In genomic region chr12:6424008-6424347, GRCh38 we compare ENCODE assay signal across 9 cellular contexts. TPM values are rescaled to one million over a fixed set of nuclear protein-coding genes. Genes with fewer than 3 reads are reported as not detected.
DNase-seq lines count a peak whose midpoint lies in the region; ATAC-seq, FAIRE-seq and TF ChIP-seq lines count a peak whose summit lies in the region.
"Had no signal": no experiment of that assay in that cellular context is flagged by ENCODE, and none has a peak within 500 bp of the region (broad histone marks: within the 10 kb centered on the region; RNA-seq: fewer than 3 reads in every experiment).

No MANE protein-coding gene starts in this region.

- no peak overlapping the region for H2BK5ac ChIP-seq in H1 (ENCODE audit: low read depth, low read length)

- H4K91ac ChIP-seq in H1 (replicated peaks; ENCODE audit: insufficient read length, low read length) = peak overlapping the region; percentile 8

- H2BK120ac ChIP-seq in H1 (replicated peaks; ENCODE audit: low read depth, low read length) = no peak overlapping the region

- WGBS in H1 (ENCODE audit: extremely low coverage in 1 of 2, insufficient coverage in 1 of 2, insufficient read length in 1 of 2, insufficient replicate concordance in 2 of 2, low coverage in 1 of 2, low lambda C conversion rate in 2 of 2, missing lambda C conversion rate in 1 of 2), 2 experiments = 88% methylated on average over 6 of the region's 6 CpGs; no CpG with 5 or more reads in 1 of the 2 experiments

- H3K4me3 Mint-ChIP-seq in CD8-positive, alpha-beta memory T cell = peak overlapping the region in 2 of 7 donors; percentile 43 to 53

- intact Hi-C loops in PC-3 (cut with micrococcal nuclease) = loop anchor here (5.0 kb wide), 2 partner anchors 108 to 133 kb away; partner anchors contain the start of genes GAPDH and IFFO1

- no peak overlapping the region for H3K56ac ChIP-seq in H1 (replicated peaks; ENCODE audit: insufficient read length, low read depth, low read length)

- no peak overlapping the region; the same call in 1 of the 2 replicates for H2BK12ac ChIP-seq in H1 (ENCODE audit: low read depth, low read length)

- H3K4ac ChIP-seq in H1 (replicated peaks; ENCODE audit: insufficient read length, low read depth, low read length) = peak overlapping the region; percentile 40

- no TSS peak for BruUV-seq in PC-3 (replicated peaks; lab: Mats Ljungman, UMichigan)

- H3K4me3 ChIP-seq in CD8-positive, alpha-beta memory T cell (ENCODE audit: low read length) = peak overlapping the region; percentile 35
- H3K4me3 ChIP-seq in PC-3 (ENCODE audit: low read length) = no peak overlapping the region
- no peak overlapping the region for H3K4me3 ChIP-seq in H1 (ENCODE audit: extremely low read depth in 1 of 4, insufficient read depth in 2 of 4, low read depth in 3 of 4, low read length in 4 of 4)
- H3K4me3 ChIP-seq in rectal smooth muscle tissue (ENCODE audit: low read length) = peak overlapping the region; percentile 36

- no peak overlapping the region for H2BK20ac ChIP-seq in H1 (ENCODE audit: low read length)

- DNase-seq in CD8-positive, alpha-beta memory T cell = no peak
- no peak for DNase-seq in PC-3
- DNase-seq in H1 (ENCODE audit: low read depth in 1 of 2, low spot score in 2 of 2) = no peak
- DNase-seq in glomerular visceral epithelial cell (ENCODE audit: extremely low spot score) = no peak
- DNase-seq in NCI-H524 (lab: John Stamatoyannopoulos, UW) = no peak

- no peak for TF ChIP-seq POLR2A in H1 (IDR thresholded peaks at IDR 0.05; ENCODE audit: control extremely low read depth in 1 of 2, low read depth in 2 of 2, low read length in 2 of 2)

- no peaks in the 10 kb centered on the region for H3K36me3 Mint-ChIP-seq in CD8-positive, alpha-beta memory T cell

- no peak overlapping the region for H3K23ac ChIP-seq in H1 (ENCODE audit: insufficient read length)

- no peaks in the 10 kb centered on the region for H3K9me3 ChIP-seq in CD8-positive, alpha-beta memory T cell (ENCODE audit: low read length)
- H3K9me3 ChIP-seq in PC-3 (ENCODE audit: low read length) (no peaks in the 10 kb centered on the region), H1 (ENCODE audit: insufficient read depth in 2 of 2, low read depth in 1 of 2, low read length in 1 of 2) (no peaks in the 10 kb centered on the region)

- no peak for TF ChIP-seq CTCF in PC-3 (conservative IDR thresholded peaks at IDR 0.05; ENCODE audit: low read depth, low read length)
- no peak for TF ChIP-seq CTCF in H1 (IDR thresholded peaks at IDR 0.05; ENCODE audit: control extremely low read depth in 1 of 3, insufficient read depth in 1 of 3, low read depth in 1 of 3, low read length in 3 of 3)

- no peaks in the 10 kb centered on the region for H3K9me3 Mint-ChIP-seq in CD8-positive, alpha-beta memory T cell

- H3K18ac ChIP-seq in H1 (ENCODE audit: extremely low read depth, low read length) = no peak overlapping the region

- H3K36me3 ChIP-seq in CD8-positive, alpha-beta memory T cell (ENCODE audit: insufficient read depth, low read length) = no peaks in the 10 kb centered on the region
- H3K36me3 ChIP-seq in PC-3 (ENCODE audit: low read depth, low read length) (no peaks in the 10 kb centered on the region), H1 (ENCODE audit: control insufficient read depth in 2 of 4, insufficient read depth in 4 of 4, low read length in 3 of 4) (no peaks in the 10 kb centered on the region), rectal smooth muscle tissue (ENCODE audit: control insufficient read depth, insufficient read depth, low read length) (no peaks in the 10 kb centered on the region)

- ATAC-seq in PC-3 = no peak
- no peak for ATAC-seq in HG03378 (IDR thresholded peaks at IDR 0.05; ENCODE audit: unreplicated experiment)
- ATAC-seq in HG03571 (IDR thresholded peaks at IDR 0.05; ENCODE audit: unreplicated experiment) = no peak

- CTCF ChIA-PET in CD8-positive, alpha-beta memory T cell (lab: Charles Lee) = interaction anchor here (0.7 to 7.7 kb wide), 24 partner anchors 10 to 133 kb away, joined by 3 to 107 read pairs (median 6); partner anchors contain the start of genes CD27, GAPDH, MRPL51 and TAPBPL
- CTCF ChIA-PET in PC-3 (lab: Charles Lee) (interaction anchor here (1.0 kb wide), 1 partner anchor 41 kb away, joined by 4 read pairs; no protein-coding TSS in a partner anchor), H1 (lab: Charles Lee; ENCODE audit: partially characterized antibody) (interaction anchor here (0.6 to 7.4 kb wide), 31 partner anchors 10 to 220 kb away, joined by 3 to 202 read pairs (median 5); partner anchors contain the start of genes CD27, MRPL51, TAPBPL and VAMP1)

- TF ChIP-seq EP300 in H1 (IDR thresholded peaks at IDR 0.05; ENCODE audit: borderline replicate concordance in 1 of 2, low read depth in 2 of 2, low read length in 2 of 2) = no peak

- no peak overlapping the region for H4K5ac ChIP-seq in H1 (ENCODE audit: insufficient read length, low read depth, low read length)

- H3K14ac ChIP-seq in H1 (ENCODE audit: insufficient read length) = no peak overlapping the region

- H3K9ac ChIP-seq in PC-3 (ENCODE audit: low read length) (no peak overlapping the region), H1 (replicated peaks in 1 of 4; ENCODE audit: extremely low read depth in 1 of 4, low read depth in 3 of 4, low read length in 3 of 4) (no peak overlapping the region), rectal smooth muscle tissue (ENCODE audit: low read length) (peak overlapping the region; percentile 49)

- H3F3A ChIP-seq in PC-3 (ENCODE audit: low read length, unreplicated experiment) = no peaks in the 10 kb centered on the region

- H2BK15ac ChIP-seq in H1 (ENCODE audit: low read length) = no peak overlapping the region

- POLR2A ChIA-PET in CD8-positive, alpha-beta memory T cell (lab: Charles Lee) = interaction anchor here (0.7 to 2.8 kb wide), 10 partner anchors 20 to 114 kb away, joined by 3 to 12 read pairs (median 4); partner anchors contain the start of genes CD27, GAPDH, MRPL51 and VAMP1
- POLR2A ChIA-PET in PC-3 (lab: Charles Lee; ENCODE audit: unreplicated experiment) (no interaction called here), H1 (lab: Charles Lee; ENCODE audit: partially characterized antibody) (interaction anchor here (0.6 to 4.9 kb wide), 10 partner anchors 23 to 113 kb away, joined by 3 to 38 read pairs (median 5); partner anchors contain the start of genes GAPDH and VAMP1)

- no peak overlapping the region for H4K8ac ChIP-seq in H1 (ENCODE audit: extremely low read depth, insufficient read depth, low read length)

- no peaks in the 10 kb centered on the region for H3K79me2 ChIP-seq in PC-3 (ENCODE audit: low read length)
- H3K79me2 ChIP-seq in H1 (ENCODE audit: control insufficient read depth in 1 of 2, insufficient read depth in 2 of 2, low read length in 2 of 2) = no peaks in the 10 kb centered on the region

- H3K27me3 Mint-ChIP-seq in CD8-positive, alpha-beta memory T cell = peaks cover 0 to 4% of the 10 kb centered on the region in 2 donors

- H2AK5ac ChIP-seq in H1 (ENCODE audit: low read depth, low read length) = no peak overlapping the region

- H3K4me1 ChIP-seq in CD8-positive, alpha-beta memory T cell (ENCODE audit: insufficient read depth, low read length) = peaks cover 46% of the 10 kb centered on the region
- peaks cover 9% of the 10 kb centered on the region for H3K4me1 ChIP-seq in PC-3 (ENCODE audit: insufficient read depth, low read length)
- H3K4me1 ChIP-seq in H1 (replicated peaks in 1 of 4; ENCODE audit: control insufficient read depth in 3 of 4, insufficient read depth in 4 of 4, low read length in 3 of 4) = peaks cover 0 to 4% (median under 1%) of the 10 kb centered on the region in 4 experiments; a peak in 2 of 7 replicates
- H3K4me1 ChIP-seq in rectal smooth muscle tissue (ENCODE audit: control insufficient read depth, insufficient read depth, low read length) = peaks cover 13% of the 10 kb centered on the region

- H3K27me3 ChIP-seq in CD8-positive, alpha-beta memory T cell (ENCODE audit: insufficient read depth, low read length, poor library complexity, severe bottlenecking) = no peaks in the 10 kb centered on the region
- no peaks in the 10 kb centered on the region for H3K27me3 ChIP-seq in PC-3 (ENCODE audit: low read length)
- H3K27me3 ChIP-seq in H1 (replicated peaks in 1 of 4; ENCODE audit: control insufficient read depth in 3 of 4, extremely low read depth in 1 of 4, insufficient read depth in 3 of 4, low read length in 3 of 4) = no peaks in the 10 kb centered on the region; a peak in 1 of 7 replicates
- H3K27me3 ChIP-seq in rectal smooth muscle tissue (ENCODE audit: control insufficient read depth, insufficient read depth, low read length) = no peaks in the 10 kb centered on the region

- no peaks in the 10 kb centered on the region for H4K20me1 ChIP-seq in PC-3 (ENCODE audit: low read length)
- H4K20me1 ChIP-seq in H1 (replicated peaks in 1 of 2; ENCODE audit: control insufficient read depth in 1 of 2, insufficient read depth in 2 of 2, low read length in 2 of 2) = no peaks in the 10 kb centered on the region

- H3K9me2 ChIP-seq in PC-3 (replicated peaks; ENCODE audit: low read length) = no peaks in the 10 kb centered on the region

- H3K4me1 Mint-ChIP-seq in CD8-positive, alpha-beta memory T cell = peaks cover 36 to 43% (median 41%) of the 10 kb centered on the region in 3 donors

- H3K27ac ChIP-seq in CD8-positive, alpha-beta memory T cell (ENCODE audit: low read depth, low read length) = no peak overlapping the region
- H3K27ac ChIP-seq in PC-3 (ENCODE audit: low read length) (no peak overlapping the region), H1 (ENCODE audit: low read depth, low read length) (no peak overlapping the region), rectal smooth muscle tissue (ENCODE audit: low read depth, low read length) (peak overlapping the region; percentile 68)

- H3K4me2 ChIP-seq in PC-3 (ENCODE audit: low read length) (no peak overlapping the region), H1 (ENCODE audit: insufficient read depth in 1 of 2, low read depth in 2 of 2, low read length in 2 of 2) (no peak overlapping the region)

- peak overlapping the region in 7 of 8 donors; percentile 41 to 90 (median 69) for H3K27ac Mint-ChIP-seq in CD8-positive, alpha-beta memory T cell

- no peak for FAIRE-seq in H1 (lab: Jason Lieb, UNC)

- H3K23me2 ChIP-seq in H1 (ENCODE audit: low read depth, low read length) = no peaks in the 10 kb centered on the region

- H3K79me1 ChIP-seq in H1 (ENCODE audit: low read depth, low read length) = no peaks in the 10 kb centered on the region

- 0 out of 2 replicates have a peak overlapping the region, but pooled peaks have one; percentile 6 for H2AFZ ChIP-seq in PC-3 (ENCODE audit: low read length)
- H2AFZ ChIP-seq in H1 (ENCODE audit: low read length) = peak overlapping the region; percentile 77; the same call in 1 of the 2 replicates

- no peak for TF ChIP-seq RAD21 in H1 (IDR thresholded peaks at IDR 0.05 in 1 of 2, conservative IDR thresholded peaks at IDR 0.05 in 1 of 2; ENCODE audit: low read depth in 2 of 2, low read length in 2 of 2)

RNA-seq across cellular contexts. Expression of gene CD27, which starts 20.8 kb away (rescaled TPM):
- 100 to 1,000 TPM; 110 to 111 TPM for total RNA-seq in CD8-positive, alpha-beta memory T cell
- 470 TPM for polyA plus RNA-seq in CD8-positive, alpha-beta memory T cell
- not detected in 2 replicates for total RNA-seq in PC-3 (2014; rRNA removed)
- 0.28 TPM in 1 of 2 replicates, not detected in the other for total RNA-seq in H1 (2021; fragmentation: NEBNext Ultra II Directional; extraction: Animal tissue kit (Norgen Biotek cat#: 25700))
- polyA plus RNA-seq in H1 (2011; rRNA removed) = 0.39 TPM in 2 replicates
- polyA plus RNA-seq in H1 (2011; cell fraction: cytosol; rRNA removed) = 0.30 TPM
- 0.19 TPM for polyA plus RNA-seq in H1 (2011; cell fraction: nucleus; rRNA removed)
- 0.31 to 0.60 TPM (median 0.42 TPM) in 4 replicates for polyA plus RNA-seq in H1 (2012, experiment 1 of 2)
- 0.31 TPM for polyA plus RNA-seq in H1 (2012, experiment 2 of 2)
- 0.18 TPM for polyA plus RNA-seq in H1 (2013, experiment 1 of 2)
- polyA plus RNA-seq in H1 (2013, experiment 2 of 2) = 0.13 TPM
- polyA minus RNA-seq in H1 (2011; rRNA and poly(A)+ RNA removed) = 0.22 and 0.60 TPM in 2 replicates
- not detected for polyA minus RNA-seq in H1 (2011; cell fraction: cytosol; rRNA and poly(A)+ RNA removed)
- polyA minus RNA-seq in H1 (2011; cell fraction: nucleus; rRNA and poly(A)+ RNA removed) = not detected
- total RNA-seq: NCI-H460 had no signal

RNA-seq across cellular contexts. Expression of gene TAPBPL, which starts 27.9 kb away (rescaled TPM):
- 10 to 100 TPM; 29.1 to 32.0 TPM for total RNA-seq in CD8-positive, alpha-beta memory T cell
- polyA plus RNA-seq in CD8-positive, alpha-beta memory T cell = 131 TPM
- 0.47 and 1.8 TPM in 2 replicates for total RNA-seq in PC-3 (2014; rRNA removed)
- 0.61 and 0.67 TPM in 2 replicates for total RNA-seq in H1 (2021; fragmentation: NEBNext Ultra II Directional; extraction: Animal tissue kit (Norgen Biotek cat#: 25700))
- polyA plus RNA-seq in H1 (2011; rRNA removed) = 1.5 and 1.6 TPM in 2 replicates
- 0.72 TPM for polyA plus RNA-seq in H1 (2011; cell fraction: cytosol; rRNA removed)
- polyA plus RNA-seq in H1 (2011; cell fraction: nucleus; rRNA removed) = 1.7 TPM
- 1.3 to 2.0 TPM (median 1.6 TPM) in 4 replicates for polyA plus RNA-seq in H1 (2012, experiment 1 of 2)
- polyA plus RNA-seq in H1 (2012, experiment 2 of 2) = 0.37 TPM
- polyA plus RNA-seq in H1 (2013, experiment 1 of 2) = 0.41 TPM
- polyA plus RNA-seq in H1 (2013, experiment 2 of 2) = 0.70 TPM
- 1.00 and 1.5 TPM in 2 replicates for polyA minus RNA-seq in H1 (2011; rRNA and poly(A)+ RNA removed)
- polyA minus RNA-seq in H1 (2011; cell fraction: cytosol; rRNA and poly(A)+ RNA removed) = not detected
- 1.6 TPM for polyA minus RNA-seq in H1 (2011; cell fraction: nucleus; rRNA and poly(A)+ RNA removed)

RNA-seq across cellular contexts. Expression of gene LTBR, which starts 40.0 kb away (rescaled TPM):
- 1 to 10 TPM in 1 of 2 experiments, under 1 TPM in 1; 0.51 to 1.4 TPM for total RNA-seq in CD8-positive, alpha-beta memory T cell
- not detected for polyA plus RNA-seq in CD8-positive, alpha-beta memory T cell
- 160 and 163 TPM in 2 replicates for total RNA-seq in PC-3 (2014; rRNA removed)
- 6.3 and 6.7 TPM in 2 replicates for total RNA-seq in H1 (2021; fragmentation: NEBNext Ultra II Directional; extraction: Animal tissue kit (Norgen Biotek cat#: 25700))
- polyA plus RNA-seq in H1 (2011; rRNA removed) = 5.1 and 9.2 TPM in 2 replicates
- polyA plus RNA-seq in H1 (2011; cell fraction: cytosol; rRNA removed) = 4.2 TPM
- polyA plus RNA-seq in H1 (2011; cell fraction: nucleus; rRNA removed) = 7.9 TPM
- polyA plus RNA-seq in H1 (2012, experiment 1 of 2) = 27.4 to 39.4 TPM (median 31.7 TPM) in 4 replicates
- 11.0 TPM for polyA plus RNA-seq in H1 (2012, experiment 2 of 2)
- 11.7 TPM for polyA plus RNA-seq in H1 (2013, experiment 1 of 2)
- polyA plus RNA-seq in H1 (2013, experiment 2 of 2) = 13.4 TPM
- polyA minus RNA-seq in H1 (2011; rRNA and poly(A)+ RNA removed) = 2.2 and 3.2 TPM in 2 replicates
- polyA minus RNA-seq in H1 (2011; cell fraction: cytosol; rRNA and poly(A)+ RNA removed) = 3.6 TPM
- polyA minus RNA-seq in H1 (2011; cell fraction: nucleus; rRNA and poly(A)+ RNA removed) = 7.4 TPM

RNA-seq across cellular contexts. Expression of gene VAMP1, which starts 46.5 kb away (rescaled TPM):
- 10 to 100 TPM; 26.7 to 29.6 TPM for total RNA-seq in CD8-positive, alpha-beta memory T cell
- 10.0 TPM for polyA plus RNA-seq in CD8-positive, alpha-beta memory T cell
- 9.3 and 13.9 TPM in 2 replicates for total RNA-seq in PC-3 (2014; rRNA removed)
- 9.3 and 10.8 TPM in 2 replicates for total RNA-seq in H1 (2021; fragmentation: NEBNext Ultra II Directional; extraction: Animal tissue kit (Norgen Biotek cat#: 25700))
- polyA plus RNA-seq in H1 (2011; rRNA removed) = 23.1 and 28.2 TPM in 2 replicates
- 32.5 TPM for polyA plus RNA-seq in H1 (2011; cell fraction: cytosol; rRNA removed)
- 132 TPM for polyA plus RNA-seq in H1 (2011; cell fraction: nucleus; rRNA removed)
- polyA plus RNA-seq in H1 (2012, experiment 1 of 2) = 14.8 to 22.9 TPM (median 21.4 TPM) in 4 replicates
- polyA plus RNA-seq in H1 (2012, experiment 2 of 2) = 7.8 TPM
- 13.7 TPM for polyA plus RNA-seq in H1 (2013, experiment 1 of 2)
- 13.4 TPM for polyA plus RNA-seq in H1 (2013, experiment 2 of 2)
- 12.5 and 12.6 TPM in 2 replicates for polyA minus RNA-seq in H1 (2011; rRNA and poly(A)+ RNA removed)
- 15.7 TPM for polyA minus RNA-seq in H1 (2011; cell fraction: cytosol; rRNA and poly(A)+ RNA removed)
- polyA minus RNA-seq in H1 (2011; cell fraction: nucleus; rRNA and poly(A)+ RNA removed) = 17.7 TPM

RNA-seq across cellular contexts. Expression of gene SCNN1A, which starts 48.6 kb away (rescaled TPM):
- under 1 TPM; 0.77 to 0.93 TPM for total RNA-seq in CD8-positive, alpha-beta memory T cell
- 0.49 TPM for polyA plus RNA-seq in CD8-positive, alpha-beta memory T cell
- 2.3 and 2.9 TPM in 2 replicates for total RNA-seq in PC-3 (2014; rRNA removed)
- total RNA-seq in H1 (2021; fragmentation: NEBNext Ultra II Directional; extraction: Animal tissue kit (Norgen Biotek cat#: 25700)) = 85.5 and 89.0 TPM in 2 replicates
- polyA plus RNA-seq in H1 (2011; rRNA removed) = 156 and 192 TPM in 2 replicates
- polyA plus RNA-seq in H1 (2011; cell fraction: cytosol; rRNA removed) = 97.5 TPM
- 220 TPM for polyA plus RNA-seq in H1 (2011; cell fraction: nucleus; rRNA removed)
- 83.5 to 112 TPM (median 108 TPM) in 4 replicates for polyA plus RNA-seq in H1 (2012, experiment 1 of 2)
- polyA plus RNA-seq in H1 (2012, experiment 2 of 2) = 95.0 TPM
- 112 TPM for polyA plus RNA-seq in H1 (2013, experiment 1 of 2)
- polyA plus RNA-seq in H1 (2013, experiment 2 of 2) = 115 TPM
- 117 and 161 TPM in 2 replicates for polyA minus RNA-seq in H1 (2011; rRNA and poly(A)+ RNA removed)
- polyA minus RNA-seq in H1 (2011; cell fraction: cytosol; rRNA and poly(A)+ RNA removed) = 49.3 TPM
- 76.1 TPM for polyA minus RNA-seq in H1 (2011; cell fraction: nucleus; rRNA and poly(A)+ RNA removed)

Comparison
In these comparisons a context has a peak if more than half of its experiments do, and no peak if none do; other contexts are left out.
1. H3K4me3 ChIP-seq: peak in CD8-positive, alpha-beta memory T cell (single experiment) and rectal smooth muscle tissue (single experiment); none in PC-3 (single experiment) and H1 (0 of 4).
2. RNA of gene CD27, which starts 20.8 kb away (total RNA-seq): 110 to 111 TPM in CD8-positive, alpha-beta memory T cell; 0.28 TPM in H1 and not detected in PC-3; every median in the first group is over 10 times any median in the second.
3. RNA of gene TAPBPL, which starts 27.9 kb away (total RNA-seq): 29.1 to 32.0 TPM in CD8-positive, alpha-beta memory T cell; 0.61 to 0.67 TPM in H1 and 0.47 to 1.8 TPM in PC-3; every median in the first group is over 10 times any median in the second.
4. RNA of gene LTBR, which starts 40.0 kb away (total RNA-seq): 160 to 163 TPM in PC-3; 6.3 to 6.7 TPM in H1 and 0.51 to 1.4 TPM in CD8-positive, alpha-beta memory T cell; every median in the first group is over 10 times any median in the second.